Comparison of ENCODE assay signal across 13 cellular contexts in the genomic region with DNA sequence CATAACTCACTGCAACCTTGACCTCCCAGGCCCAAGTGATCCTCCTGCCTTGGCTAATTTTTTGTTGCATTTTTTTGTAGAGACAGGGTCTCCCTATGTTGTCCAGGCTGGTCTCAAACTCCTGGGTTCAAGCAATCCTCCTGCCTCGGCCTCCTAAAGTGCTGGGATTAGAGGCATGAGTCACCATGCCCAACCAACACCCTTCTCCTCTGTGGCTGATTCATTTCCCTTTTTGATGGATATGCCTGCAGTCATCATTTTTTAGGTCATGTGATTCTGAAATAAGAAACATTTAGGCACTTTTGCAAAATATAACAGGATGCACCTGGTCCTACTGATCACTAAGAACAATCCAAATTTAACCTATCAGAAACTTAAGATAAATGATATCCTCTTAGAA. TPM values are rescaled to one million over a fixed set of nuclear protein-coding genes. Genes with fewer than 3 reads are reported as not detected.
A peak's percentile ranks its signal among the peaks of the same experiment; 100 is the strongest.
DNase-seq lines count a peak whose midpoint lies in the region; ATAC-seq and TF ChIP-seq lines count a peak whose summit lies in the region.
"Had no signal": no experiment of that assay in that cellular context is flagged by ENCODE, and none has a peak within 500 bp of the region (broad histone marks: within the 10 kb centered on the region; RNA-seq: fewer than 3 reads in every experiment).

No MANE protein-coding gene starts in this region.

- DNase-seq in Daoy (ENCODE audit: low read depth) = peak; percentile 31
- peak; percentile 68 for DNase-seq in Kasumi-1 (lab: John Stamatoyannopoulos, UW)
- peak; percentile 28 for DNase-seq in kidney tubule cell (ENCODE audit: low spot score)
- DNase-seq in 8988T = no peak
- DNase-seq in NCI-H2171 (lab: John Stamatoyannopoulos, UW) = no peak
- no peak for DNase-seq in BE2C
- DNase-seq: activated CD8-positive, alpha-beta memory T cell treated with anti-CD3 and anti-CD28 coated beads, Interleukin-2, amount 50 U/mL, for 4 hours; NCI-H1417 had no signal

- H3K27me3 Mint-ChIP-seq in activated T-helper 17 cell treated with anti-CD3 and anti-CD28 coated beads, Interleukin-2, amount 50 U/mL, for 72 hours = no peaks in the 10 kb centered on the region

- no peaks in the 10 kb centered on the region for H3K27me3 ChIP-seq in BE2C
- H3K27me3 ChIP-seq: ascending aorta had no signal

- H3K36me3 Mint-ChIP-seq in activated T-helper 17 cell treated with anti-CD3 and anti-CD28 coated beads, Interleukin-2, amount 50 U/mL, for 72 hours (ENCODE audit: low read depth) = no peaks in the 10 kb centered on the region

- H3K9me3 ChIP-seq in BE2C = no peaks in the 10 kb centered on the region; the same call in 1 of the 2 replicates
- H3K9me3 ChIP-seq: ascending aorta had no signal

- no peak overlapping the region for H3K4me3 ChIP-seq in BE2C (ENCODE audit: low read depth, low read length)
- H3K4me3 ChIP-seq: ascending aorta, GM12878 had no signal

- H3K36me3 ChIP-seq in BE2C = no peaks in the 10 kb centered on the region
- H3K36me3 ChIP-seq: ascending aorta had no signal

- H3K4me3 Mint-ChIP-seq in activated T-helper 17 cell treated with anti-CD3 and anti-CD28 coated beads, Interleukin-2, amount 50 U/mL, for 72 hours = no peak overlapping the region
- H3K4me3 Mint-ChIP-seq: neural crest cell had no signal

- no peak for TF ChIP-seq CTCF in BE2C (IDR thresholded peaks at IDR 0.05; ENCODE audit: low read depth, low read length)

- no peak overlapping the region for H3K27ac Mint-ChIP-seq in activated T-helper 17 cell treated with anti-CD3 and anti-CD28 coated beads, Interleukin-2, amount 50 U/mL, for 72 hours

- peaks cover 5% of the 10 kb centered on the region for H3K4me1 Mint-ChIP-seq in activated T-helper 17 cell treated with anti-CD3 and anti-CD28 coated beads, Interleukin-2, amount 50 U/mL, for 72 hours

- ATAC-seq in activated T-helper 17 cell treated with anti-CD3 and anti-CD28 coated beads, Interleukin-2, amount 50 U/mL, for 72 hours (replicated peaks) = peak; percentile 50
- no peak for ATAC-seq in GM18511 (IDR thresholded peaks at IDR 0.05; ENCODE audit: unreplicated experiment)
- ATAC-seq: GM12878 had no signal

- peaks cover 12% of the 10 kb centered on the region for H3K4me1 ChIP-seq in BE2C
- H3K4me1 ChIP-seq: ascending aorta had no signal

- H3K9me3 Mint-ChIP-seq in activated T-helper 17 cell treated with anti-CD3 and anti-CD28 coated beads, Interleukin-2, amount 50 U/mL, for 72 hours = no peaks in the 10 kb centered on the region
- H3K9me3 Mint-ChIP-seq: neural crest cell had no signal

RNA-seq across cellular contexts. Expression of gene YPEL2, which starts 44.0 kb away (rescaled TPM):
- total RNA-seq in Daoy (2014; rRNA removed; shearing (Covaris generic)) = 0.54 and 2.1 TPM in 2 replicates
- 10 to 100 TPM; 11.6 to 20.0 TPM for total RNA-seq in activated T-helper 17 cell treated with anti-CD3 and anti-CD28 coated beads, Interleukin-2, amount 50 U/mL, for 72 hours
- polyA plus RNA-seq in BE2C (2012; ENCODE audit: insufficient read depth, insufficient read length, low read depth) = 1.3 TPM

Comparison
In these comparisons a context has a peak if more than half of its experiments do, and no peak if none do; other contexts are left out.
1. DNase-seq: peak in Daoy (single experiment), Kasumi-1 (2 of 2) and kidney tubule cell (single experiment); none in 8988T (single experiment), NCI-H2171 (single experiment) and BE2C (single experiment).